28 cellular contexts compared by ENCODE assay signal in the genomic region with DNA sequence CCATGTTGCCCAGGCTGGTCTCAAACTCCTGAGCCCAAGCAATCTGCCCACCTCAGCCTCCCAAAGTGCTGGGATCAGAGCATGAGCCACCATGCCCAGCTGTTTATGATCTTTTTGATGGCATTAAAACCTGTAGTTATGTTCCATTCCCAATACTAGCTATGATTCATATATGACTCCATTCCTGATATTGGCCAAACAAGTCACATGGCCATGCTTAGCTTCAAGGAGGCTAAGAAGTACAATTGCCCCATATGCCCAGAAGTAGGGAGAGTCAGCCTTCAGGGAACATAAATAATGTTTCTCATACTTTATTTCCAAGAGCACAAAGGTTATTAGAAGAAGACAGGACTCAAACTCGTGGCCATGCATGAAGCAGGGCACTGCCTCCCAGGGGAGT.
"Had no signal": no experiment of that assay in that cellular context is flagged by ENCODE, and none has a peak within 500 bp of the region (broad histone marks: within the 10 kb centered on the region; RNA-seq: fewer than 3 reads in every experiment).

No MANE protein-coding gene starts in this region.

- H3K4me1 Mint-ChIP-seq: nephron; neural progenitor cell; stimulated activated naive CD8-positive, alpha-beta T cell treated with anti-CD3 and anti-CD28 coated beads, Interleukin-15, amount 100 ng/mL, for 72 hours had no signal

- H3K27ac Mint-ChIP-seq: naive thymus-derived CD4-positive, alpha-beta T cell; nephron; neural progenitor cell; stimulated activated naive CD8-positive, alpha-beta T cell treated with anti-CD3 and anti-CD28 coated beads, Interleukin-15, amount 100 ng/mL, for 72 hours had no signal

- H3K4me3 Mint-ChIP-seq: naive thymus-derived CD4-positive, alpha-beta T cell; nephron; neural progenitor cell; stimulated activated naive CD8-positive, alpha-beta T cell treated with anti-CD3 and anti-CD28 coated beads, Interleukin-15, amount 100 ng/mL, for 72 hours had no signal

- FAIRE-seq: colon, islet of Langerhans had no signal

- H3K27me3 ChIP-seq: dorsolateral prefrontal cortex, esophagus squamous epithelium, gastroesophageal sphincter, heart left ventricle, hepatocyte, left lung, neural progenitor cell, right atrium auricular region, thyroid gland, vagina had no signal

- H3K4me3 ChIP-seq: dorsolateral prefrontal cortex, esophagus squamous epithelium, gastroesophageal sphincter, heart left ventricle, hepatocyte, left lung, neural progenitor cell, prostate gland, right atrium auricular region, smooth muscle cell, thyroid gland, vagina had no signal

- ATAC-seq: gastroesophageal sphincter; heart left ventricle; left cardiac atrium; left lung; naive thymus-derived CD4-positive, alpha-beta T cell; sciatic nerve; stimulated activated naive CD8-positive, alpha-beta T cell treated with anti-CD3 and anti-CD28 coated beads, Interleukin-15, amount 100 ng/mL, for 72 hours had no signal

- H3K9me3 ChIP-seq: esophagus squamous epithelium, gastroesophageal sphincter, left lung, prostate gland, right atrium auricular region, thyroid gland, vagina had no signal

- H2AFZ ChIP-seq: hepatocyte, neural progenitor cell had no signal

- H3K79me2 ChIP-seq: hepatocyte had no signal

- H3K36me3 ChIP-seq: esophagus squamous epithelium, gastroesophageal sphincter, heart left ventricle, left lung, neural progenitor cell, prostate gland, right atrium auricular region, thyroid gland, vagina had no signal

- H3K4me2 ChIP-seq: hepatocyte, neural progenitor cell, smooth muscle cell had no signal

- H3K4me1 ChIP-seq: esophagus squamous epithelium, gastroesophageal sphincter, heart left ventricle, left lung, neural progenitor cell, prostate gland, right atrium auricular region, thyroid gland, vagina had no signal

- H3K9ac ChIP-seq: neural progenitor cell had no signal

- DNase-seq: dorsolateral prefrontal cortex; effector CD4-positive, alpha-beta T cell; esophagus squamous epithelium; heart left ventricle; left cardiac atrium; left lung; mesendoderm; midbrain; naive thymus-derived CD4-positive, alpha-beta T cell; stimulated activated CD4-positive, alpha-beta T cell treated with anti-CD3 and anti-CD28 coated beads, Interleukin-12 subunit alpha, Interleukin-12 subunit beta, amount 100 ng/mL, for 4 hours; stimulated activated CD4-positive, alpha-beta T cell treated with anti-CD3 and anti-CD28 coated beads, Interleukin-1b, Interleukin-23, amount 100 ng/mL, for 48 hours; stimulated activated CD4-positive, alpha-beta T cell treated with anti-CD3 and anti-CD28 coated beads, Interleukin-4, amount 100 ng/mL, for 1 hour; stimulated activated CD8-positive, alpha-beta memory T cell treated with anti-CD3 and anti-CD28 coated beads, Interleukin-4, amount 100 ng/mL, for 48 hours; stimulated activated naive CD4-positive, alpha-beta T cell; stimulated activated naive CD8-positive, alpha-beta T cell treated with anti-CD3 and anti-CD28 coated beads, Interleukin-15, amount 100 ng/mL, for 72 hours; thyroid gland; trophoblast cell had no signal

- H3K36me3 Mint-ChIP-seq: naive thymus-derived CD4-positive, alpha-beta T cell; neural progenitor cell had no signal

- H3K27ac ChIP-seq: dorsolateral prefrontal cortex, esophagus squamous epithelium, gastroesophageal sphincter, heart left ventricle, hepatocyte, left lung, neural progenitor cell, prostate gland, right atrium auricular region, thyroid gland, vagina had no signal
